In the genomic region with DNA sequence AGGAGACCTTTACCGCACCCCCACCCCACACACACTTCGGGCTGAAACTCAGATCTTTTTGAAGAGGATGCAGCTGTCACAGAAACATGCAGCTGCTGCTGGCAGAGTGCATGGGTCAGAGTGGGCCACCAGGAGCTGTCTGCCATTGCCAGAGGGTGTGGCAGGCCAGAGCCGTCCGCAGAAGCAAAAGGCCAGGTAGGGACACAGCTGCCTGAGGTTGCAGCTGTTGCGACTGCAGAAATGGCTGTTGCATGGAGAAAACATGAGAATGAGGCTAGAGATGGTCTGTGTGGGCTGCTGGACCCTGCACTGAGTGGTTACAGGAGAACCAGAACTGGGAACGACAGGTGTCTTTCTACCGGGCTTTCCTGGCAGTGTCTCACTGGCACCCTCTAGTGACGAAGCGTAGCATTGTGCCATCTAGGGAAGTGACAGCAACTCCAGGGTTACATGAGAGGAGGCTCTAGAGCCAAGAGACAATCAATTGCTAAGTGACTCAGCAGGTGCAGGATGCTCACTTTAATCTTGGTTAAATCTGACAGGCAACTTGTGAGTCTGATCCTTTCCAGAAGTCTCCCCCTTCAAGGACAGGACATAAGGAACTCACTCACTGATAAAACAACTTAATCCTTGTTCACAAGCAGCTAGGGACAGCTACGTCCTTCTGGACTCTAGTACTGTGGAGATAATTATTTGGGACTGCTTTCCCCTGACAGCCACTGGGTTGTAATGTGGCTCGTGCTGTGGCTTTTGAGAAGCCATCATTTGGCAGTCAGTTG, we compare ENCODE assay signal across 1 cellular context.
A peak's percentile ranks its signal among the peaks of the same experiment; 100 is the strongest.
TF ChIP-seq lines count a peak whose summit lies in the region.

No MANE protein-coding gene starts in this region.

TF ChIP-seq in HepG2, 621 proteins besides CTCF, POLR2A, EP300 and RAD21 (continued from another document):
- no peak for TF ChIP-seq REST (IDR thresholded peaks at IDR 0.05; ENCODE audit: borderline replicate concordance in 1 of 2, low read depth in 1 of 2, low read length in 2 of 2)
- TF ChIP-seq IKZF5 (CRISPR knock-in tag; IDR thresholded peaks at IDR 0.05) = peak; percentile 92
- 0 out of 2 replicates have a peak, but pooled peaks have one; percentile 25 for TF ChIP-seq PPARG (CRISPR knock-in tag; conservative IDR thresholded peaks at IDR 0.05)
- TF ChIP-seq, protein P1, sequence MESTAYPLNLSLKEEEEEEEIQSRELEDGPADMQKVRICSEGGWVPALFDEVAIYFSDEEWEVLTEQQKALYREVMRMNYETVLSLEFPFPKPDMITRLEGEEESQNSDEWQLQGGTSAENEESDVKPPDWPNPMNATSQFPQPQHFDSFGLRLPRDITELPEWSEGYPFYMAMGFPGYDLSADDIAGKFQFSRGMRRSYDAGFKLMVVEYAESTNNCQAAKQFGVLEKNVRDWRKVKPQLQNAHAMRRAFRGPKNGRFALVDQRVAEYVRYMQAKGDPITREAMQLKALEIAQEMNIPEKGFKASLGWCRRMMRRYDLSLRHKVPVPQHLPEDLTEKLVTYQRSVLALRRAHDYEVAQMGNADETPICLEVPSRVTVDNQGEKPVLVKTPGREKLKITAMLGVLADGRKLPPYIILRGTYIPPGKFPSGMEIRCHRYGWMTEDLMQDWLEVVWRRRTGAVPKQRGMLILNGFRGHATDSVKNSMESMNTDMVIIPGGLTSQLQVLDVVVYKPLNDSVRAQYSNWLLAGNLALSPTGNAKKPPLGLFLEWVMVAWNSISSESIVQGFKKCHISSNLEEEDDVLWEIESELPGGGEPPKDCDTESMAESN (CRISPR knock-in tag; conservative IDR thresholded peaks at IDR 0.05) = peak; percentile 85; the same call in 1 of the 2 replicates
- TF ChIP-seq SNAI1 (CRISPR knock-in tag; IDR thresholded peaks at IDR 0.05; ENCODE audit: borderline replicate concordance) = no peak
- peak; percentile 69; the same call in 1 of the 2 replicates for TF ChIP-seq FOXO1 (CRISPR knock-in tag; IDR thresholded peaks at IDR 0.05)
- TF ChIP-seq ETV5 (CRISPR knock-in tag; IDR thresholded peaks at IDR 0.05; ENCODE audit: borderline replicate concordance) = peak; percentile 49; the same call in 1 of the 2 replicates
- TF ChIP-seq MZF1 (CRISPR knock-in tag; IDR thresholded peaks at IDR 0.05; ENCODE audit: borderline replicate concordance) = no peak
- no peak for TF ChIP-seq ZNF33A (CRISPR knock-in tag; IDR thresholded peaks at IDR 0.05; ENCODE audit: borderline replicate concordance)
- TF ChIP-seq CENPX (CRISPR knock-in tag; IDR thresholded peaks at IDR 0.05) = no peak
- no peak for TF ChIP-seq LCORL (IDR thresholded peaks at IDR 0.05)
- TF ChIP-seq LCORL (CRISPR knock-in tag; IDR thresholded peaks at IDR 0.05) = peak; percentile 69
- 0 out of 2 replicates have a peak, but pooled peaks have one; percentile 33 for TF ChIP-seq ARHGAP35 (CRISPR knock-in tag; IDR thresholded peaks at IDR 0.05; ENCODE audit: borderline replicate concordance)
- peak; percentile 56; the same call in 1 of the 2 replicates for TF ChIP-seq KAT8 (CRISPR knock-in tag; IDR thresholded peaks at IDR 0.05)
- peak; percentile 55; the same call in 1 of the 2 replicates for TF ChIP-seq PRDM10 (CRISPR knock-in tag; IDR thresholded peaks at IDR 0.05; ENCODE audit: low read depth)
- TF ChIP-seq, protein P2, sequence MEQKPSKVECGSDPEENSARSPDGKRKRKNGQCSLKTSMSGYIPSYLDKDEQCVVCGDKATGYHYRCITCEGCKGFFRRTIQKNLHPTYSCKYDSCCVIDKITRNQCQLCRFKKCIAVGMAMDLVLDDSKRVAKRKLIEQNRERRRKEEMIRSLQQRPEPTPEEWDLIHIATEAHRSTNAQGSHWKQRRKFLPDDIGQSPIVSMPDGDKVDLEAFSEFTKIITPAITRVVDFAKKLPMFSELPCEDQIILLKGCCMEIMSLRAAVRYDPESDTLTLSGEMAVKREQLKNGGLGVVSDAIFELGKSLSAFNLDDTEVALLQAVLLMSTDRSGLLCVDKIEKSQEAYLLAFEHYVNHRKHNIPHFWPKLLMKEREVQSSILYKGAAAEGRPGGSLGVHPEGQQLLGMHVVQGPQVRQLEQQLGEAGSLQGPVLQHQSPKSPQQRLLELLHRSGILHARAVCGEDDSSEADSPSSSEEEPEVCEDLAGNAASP (CRISPR knock-in tag; IDR thresholded peaks at IDR 0.05; ENCODE audit: borderline replicate concordance) = peak; percentile 76
- no peak for TF ChIP-seq NCOA2 (CRISPR knock-in tag; IDR thresholded peaks at IDR 0.05)
- TF ChIP-seq ZNF598 (CRISPR knock-in tag; IDR thresholded peaks at IDR 0.05; ENCODE audit: borderline replicate concordance) = peak; percentile 65; the same call in 1 of the 2 replicates
- TF ChIP-seq POGZ (CRISPR knock-in tag; IDR thresholded peaks at IDR 0.05) = peak; percentile 28; the same call in 1 of the 2 replicates
- peak; percentile 30; the same call in 1 of the 2 replicates for TF ChIP-seq SP5 (CRISPR knock-in tag; IDR thresholded peaks at IDR 0.05; ENCODE audit: borderline replicate concordance, low read depth)
- peak; percentile 46 for TF ChIP-seq ZFP36 (IDR thresholded peaks at IDR 0.05; ENCODE audit: borderline replicate concordance, low read depth, low read length, partially characterized antibody)
- TF ChIP-seq, protein P3, sequence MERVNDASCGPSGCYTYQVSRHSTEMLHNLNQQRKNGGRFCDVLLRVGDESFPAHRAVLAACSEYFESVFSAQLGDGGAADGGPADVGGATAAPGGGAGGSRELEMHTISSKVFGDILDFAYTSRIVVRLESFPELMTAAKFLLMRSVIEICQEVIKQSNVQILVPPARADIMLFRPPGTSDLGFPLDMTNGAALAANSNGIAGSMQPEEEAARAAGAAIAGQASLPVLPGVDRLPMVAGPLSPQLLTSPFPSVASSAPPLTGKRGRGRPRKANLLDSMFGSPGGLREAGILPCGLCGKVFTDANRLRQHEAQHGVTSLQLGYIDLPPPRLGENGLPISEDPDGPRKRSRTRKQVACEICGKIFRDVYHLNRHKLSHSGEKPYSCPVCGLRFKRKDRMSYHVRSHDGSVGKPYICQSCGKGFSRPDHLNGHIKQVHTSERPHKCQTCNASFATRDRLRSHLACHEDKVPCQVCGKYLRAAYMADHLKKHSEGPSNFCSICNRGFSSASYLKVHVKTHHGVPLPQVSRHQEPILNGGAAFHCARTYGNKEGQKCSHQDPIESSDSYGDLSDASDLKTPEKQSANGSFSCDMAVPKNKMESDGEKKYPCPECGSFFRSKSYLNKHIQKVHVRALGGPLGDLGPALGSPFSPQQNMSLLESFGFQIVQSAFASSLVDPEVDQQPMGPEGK (CRISPR knock-in tag; IDR thresholded peaks at IDR 0.05) = 0 out of 2 replicates have a peak, but pooled peaks have one; percentile 19
- 0 out of 2 replicates have a peak, but pooled peaks have one; percentile 38 for TF ChIP-seq MEF2D (CRISPR knock-in tag; IDR thresholded peaks at IDR 0.05)
- TF ChIP-seq MTF2 (CRISPR knock-in tag; IDR thresholded peaks at IDR 0.05; ENCODE audit: borderline replicate concordance) = 0 out of 2 replicates have a peak, but pooled peaks have one; percentile 67
- TF ChIP-seq NFE2L2 (IDR thresholded peaks at IDR 0.05; ENCODE audit: low read length) = peak; percentile 71
- TF ChIP-seq ZFP91 (CRISPR knock-in tag; IDR thresholded peaks at IDR 0.05; ENCODE audit: borderline replicate concordance) = peak; percentile 36; the same call in 1 of the 2 replicates
- TF ChIP-seq JARID2 (CRISPR knock-in tag; IDR thresholded peaks at IDR 0.05; ENCODE audit: insufficient replicate concordance) = peak; percentile 93
- peak; percentile 47; the same call in 1 of the 2 replicates for TF ChIP-seq ARID4A (CRISPR knock-in tag; IDR thresholded peaks at IDR 0.05; ENCODE audit: borderline replicate concordance)
- no peak for TF ChIP-seq ZNF841 (CRISPR knock-in tag; IDR thresholded peaks at IDR 0.05; ENCODE audit: borderline replicate concordance)
- no peak for TF ChIP-seq NR2F6 (IDR thresholded peaks at IDR 0.05)
- peak; percentile 50; the same call in 1 of the 2 replicates for TF ChIP-seq NR2F6 (CRISPR knock-in tag; IDR thresholded peaks at IDR 0.05)
